1 cellular context compared by ENCODE assay signal in the genomic region with DNA sequence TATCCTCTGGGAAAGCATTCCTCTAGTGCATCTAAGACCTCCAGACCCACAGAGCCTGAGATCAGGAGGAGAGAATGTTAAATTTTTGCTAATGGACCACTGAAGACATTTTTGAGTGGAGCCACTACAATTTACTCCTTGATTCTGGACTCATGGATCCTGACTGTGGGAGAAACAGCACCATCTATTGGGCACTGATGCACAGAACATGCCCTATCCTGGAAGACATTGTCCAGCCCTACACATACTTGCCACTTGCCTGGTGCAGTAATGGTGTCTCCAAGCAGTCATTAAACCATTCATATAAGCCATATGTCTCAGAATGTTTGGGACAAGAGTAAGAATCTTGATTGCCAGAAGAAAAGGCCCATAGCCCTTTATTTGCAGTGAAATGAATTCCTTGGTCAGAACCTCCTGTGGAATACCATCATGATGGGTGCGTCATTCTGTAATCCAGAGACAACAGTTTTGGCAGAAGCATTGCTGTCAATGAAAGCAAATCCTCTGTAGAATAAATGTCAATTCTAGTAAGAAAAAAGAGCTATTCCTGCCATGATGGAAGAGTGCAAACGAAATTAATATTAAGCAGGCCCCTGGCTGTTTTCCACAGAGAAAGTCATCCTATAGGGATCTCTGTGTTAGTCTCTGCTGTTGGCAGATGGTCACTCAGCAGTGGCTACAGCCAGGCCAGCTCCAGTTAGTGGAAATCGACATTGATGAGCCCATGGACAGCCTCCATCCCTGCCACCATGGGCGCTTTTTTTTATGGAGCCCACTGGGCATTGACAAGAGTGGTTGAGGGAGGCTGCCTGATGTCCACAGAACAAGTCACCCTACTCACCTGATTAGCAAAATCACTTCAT.
TF ChIP-seq lines count a peak whose summit lies in the region.

No MANE protein-coding gene starts in this region.

TF ChIP-seq in HepG2, 621 proteins besides CTCF, POLR2A, EP300 and RAD21 (continued from another document):
- TF ChIP-seq, protein P1, sequence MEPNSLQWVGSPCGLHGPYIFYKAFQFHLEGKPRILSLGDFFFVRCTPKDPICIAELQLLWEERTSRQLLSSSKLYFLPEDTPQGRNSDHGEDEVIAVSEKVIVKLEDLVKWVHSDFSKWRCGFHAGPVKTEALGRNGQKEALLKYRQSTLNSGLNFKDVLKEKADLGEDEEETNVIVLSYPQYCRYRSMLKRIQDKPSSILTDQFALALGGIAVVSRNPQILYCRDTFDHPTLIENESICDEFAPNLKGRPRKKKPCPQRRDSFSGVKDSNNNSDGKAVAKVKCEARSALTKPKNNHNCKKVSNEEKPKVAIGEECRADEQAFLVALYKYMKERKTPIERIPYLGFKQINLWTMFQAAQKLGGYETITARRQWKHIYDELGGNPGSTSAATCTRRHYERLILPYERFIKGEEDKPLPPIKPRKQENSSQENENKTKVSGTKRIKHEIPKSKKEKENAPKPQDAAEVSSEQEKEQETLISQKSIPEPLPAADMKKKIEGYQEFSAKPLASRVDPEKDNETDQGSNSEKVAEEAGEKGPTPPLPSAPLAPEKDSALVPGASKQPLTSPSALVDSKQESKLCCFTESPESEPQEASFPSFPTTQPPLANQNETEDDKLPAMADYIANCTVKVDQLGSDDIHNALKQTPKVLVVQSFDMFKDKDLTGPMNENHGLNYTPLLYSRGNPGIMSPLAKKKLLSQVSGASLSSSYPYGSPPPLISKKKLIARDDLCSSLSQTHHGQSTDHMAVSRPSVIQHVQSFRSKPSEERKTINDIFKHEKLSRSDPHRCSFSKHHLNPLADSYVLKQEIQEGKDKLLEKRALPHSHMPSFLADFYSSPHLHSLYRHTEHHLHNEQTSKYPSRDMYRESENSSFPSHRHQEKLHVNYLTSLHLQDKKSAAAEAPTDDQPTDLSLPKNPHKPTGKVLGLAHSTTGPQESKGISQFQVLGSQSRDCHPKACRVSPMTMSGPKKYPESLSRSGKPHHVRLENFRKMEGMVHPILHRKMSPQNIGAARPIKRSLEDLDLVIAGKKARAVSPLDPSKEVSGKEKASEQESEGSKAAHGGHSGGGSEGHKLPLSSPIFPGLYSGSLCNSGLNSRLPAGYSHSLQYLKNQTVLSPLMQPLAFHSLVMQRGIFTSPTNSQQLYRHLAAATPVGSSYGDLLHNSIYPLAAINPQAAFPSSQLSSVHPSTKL (CRISPR knock-in tag; IDR thresholded peaks at IDR 0.05) = no peak
- TF ChIP-seq BORCS8-MEF2B (CRISPR knock-in tag; IDR thresholded peaks at IDR 0.05) (no peak), ATM (IDR thresholded peaks at IDR 0.05; ENCODE audit: borderline replicate concordance) (no peak), CEBPB (IDR thresholded peaks at IDR 0.05; ENCODE audit: borderline replicate concordance, low read depth, low read length) (0 out of 2 replicates have a peak, but pooled peaks have one; percentile 30), STAG1 (CRISPR knock-in tag; IDR thresholded peaks at IDR 0.05) (peak; percentile 33)
